Comparison of ENCODE assay signal across 14 cellular contexts in genomic region chr4:108370291-108370690, GRCh38.
A peak's percentile ranks its signal among the peaks of the same experiment; 100 is the strongest.
DNase-seq lines count a peak whose midpoint lies in the region; ATAC-seq and TF ChIP-seq lines count a peak whose summit lies in the region.
"Had no signal": no experiment of that assay in that cellular context is flagged by ENCODE, and none has a peak within 500 bp of the region (broad histone marks: within the 10 kb centered on the region; RNA-seq: fewer than 3 reads in every experiment).

No MANE protein-coding gene starts in this region.

- peaks cover 41% of the 10 kb centered on the region for H3K27me3 Mint-ChIP-seq in activated CD8-positive, alpha-beta T cell treated with anti-CD3 and anti-CD28 coated beads, Interleukin-2, amount 10 ng/mL, durations not matched to agents 7 days and 5 days (ENCODE audit: low read depth)
- peaks cover 2% of the 10 kb centered on the region for H3K27me3 Mint-ChIP-seq in brain

- POLR2A ChIA-PET in activated CD8-positive, alpha-beta T cell treated with anti-CD3 and anti-CD28 coated beads, Interleukin-2, amount 10 ng/mL, durations not matched to agents 7 days and 5 days (lab: Charles Lee), result no interaction called here

- H3K9me3 Mint-ChIP-seq in activated CD8-positive, alpha-beta T cell treated with anti-CD3 and anti-CD28 coated beads, Interleukin-2, amount 10 ng/mL, durations not matched to agents 7 days and 5 days (ENCODE audit: insufficient read depth), result no peaks in the 10 kb centered on the region
- no peaks in the 10 kb centered on the region for H3K9me3 Mint-ChIP-seq in brain

- 44% methylated on average over 13 of the region's 13 CpGs for WGBS in suprapubic skin
- 26 to 39% methylated on average over 13 of the region's 13 CpGs for WGBS in GM23248 (ENCODE audit: low coverage in 1 of 2, low lambda C conversion rate in 2 of 2, missing lambda C conversion rate in 2 of 2), 2 experiments

- TF ChIP-seq CTCF in brain (conservative IDR thresholded peaks at IDR 0.05) (no peak), suprapubic skin (IDR thresholded peaks at IDR 0.05) (no peak)

- H3K27ac Mint-ChIP-seq in activated CD8-positive, alpha-beta T cell treated with anti-CD3 and anti-CD28 coated beads, Interleukin-2, amount 10 ng/mL, durations not matched to agents 7 days and 5 days, result peak overlapping the region; percentile 41
- peak overlapping the region; percentile 2 to 91 (median 82) for H3K27ac Mint-ChIP-seq in brain

- no peak overlapping the region for H3K4me2 ChIP-seq in GM23248 (ENCODE audit: unreplicated experiment)

- H3F3A ChIP-seq in GM23248 (ENCODE audit: insufficient read depth), result no peaks in the 10 kb centered on the region

- H3K36me3 Mint-ChIP-seq in activated CD8-positive, alpha-beta T cell treated with anti-CD3 and anti-CD28 coated beads, Interleukin-2, amount 10 ng/mL, durations not matched to agents 7 days and 5 days (ENCODE audit: low read depth), result no peaks in the 10 kb centered on the region
- no peaks in the 10 kb centered on the region for H3K36me3 Mint-ChIP-seq in brain

- H3K36me3 ChIP-seq in suprapubic skin, result no peaks in the 10 kb centered on the region
- no peaks in the 10 kb centered on the region for H3K36me3 ChIP-seq in GM23248 (ENCODE audit: low read depth)
- H3K36me3 ChIP-seq: spleen, thyroid gland had no signal

- peak; percentile 28 for DNase-seq in NCI-H1105 (lab: John Stamatoyannopoulos, UW)
- peak; percentile 55 for DNase-seq in activated CD8-positive, alpha-beta T cell treated with anti-CD3 and anti-CD28 coated beads, Interleukin-2, amount 10 ng/mL, durations not matched to agents 7 days and 5 days
- DNase-seq in stimulated activated CD4-positive, alpha-beta T cell treated with anti-CD3 and anti-CD28 coated beads, Interleukin-4, amount 100 ng/mL, for 4 hours, result peak; percentile 13 to 63
- DNase-seq in suprapubic skin (ENCODE audit: low spot score in 2 of 2), result no peak
- DNase-seq in NCI-H2081 treated with DMSO at 0.1 percent for 48 hours (lab: John Stamatoyannopoulos, UW), result no peak
- no peak for DNase-seq in NCI-H2029 treated with DMSO at 0.1 percent for 48 hours (lab: John Stamatoyannopoulos, UW)
- DNase-seq in GM23248, result no peak
- DNase-seq: Caco-2, PC-3, spleen, thyroid gland had no signal

- ATAC-seq in activated CD8-positive, alpha-beta T cell treated with anti-CD3 and anti-CD28 coated beads, Interleukin-2, amount 10 ng/mL, durations not matched to agents 7 days and 5 days, result peak; percentile 72
- ATAC-seq: esophagus mucosa, PC-3 had no signal

- H3K9ac ChIP-seq in GM23248, result no peak overlapping the region

- H3K79me2 ChIP-seq in GM23248 (ENCODE audit: insufficient read depth), result no peaks in the 10 kb centered on the region

- H4K20me1 ChIP-seq in GM23248 (ENCODE audit: insufficient read depth), result no peaks in the 10 kb centered on the region

- no peak for TF ChIP-seq POLR2A in suprapubic skin (IDR thresholded peaks at IDR 0.05)

- no peak overlapping the region for H3K4me3 ChIP-seq in suprapubic skin
- no peak overlapping the region for H3K4me3 ChIP-seq in GM23248
- H3K4me3 ChIP-seq: spleen, thyroid gland had no signal

- H3K4me1 ChIP-seq in suprapubic skin (no peaks in the 10 kb centered on the region), GM23248 (ENCODE audit: insufficient read depth) (no peaks in the 10 kb centered on the region)
- H3K4me1 ChIP-seq: Caco-2, thyroid gland had no signal

- H3K27ac ChIP-seq in suprapubic skin, result no peak overlapping the region
- H3K27ac ChIP-seq in GM23248, result no peak overlapping the region
- H3K27ac ChIP-seq: HL-60, spleen, thyroid gland had no signal

- peak overlapping the region; percentile 72 for H3K4me3 Mint-ChIP-seq in activated CD8-positive, alpha-beta T cell treated with anti-CD3 and anti-CD28 coated beads, Interleukin-2, amount 10 ng/mL, durations not matched to agents 7 days and 5 days
- H3K4me3 Mint-ChIP-seq in brain, result peak overlapping the region; percentile 54 to 85 (median 66)

- no peaks in the 10 kb centered on the region for H3K9me2 ChIP-seq in GM23248 (ENCODE audit: insufficient read depth)

- no peaks in the 10 kb centered on the region for H3K9me3 ChIP-seq in suprapubic skin
- H3K9me3 ChIP-seq in GM23248 (ENCODE audit: low read depth), result no peaks in the 10 kb centered on the region
- H3K9me3 ChIP-seq: Caco-2, spleen, thyroid gland had no signal

- no peak for TF ChIP-seq EP300 in suprapubic skin (IDR thresholded peaks at IDR 0.05)

- in situ Hi-C loops in GM23248 (cut with MboI), result no loop called here

- H3K27me3 ChIP-seq in suprapubic skin (peaks cover 21% of the 10 kb centered on the region), GM23248 (replicated peaks; ENCODE audit: insufficient read depth) (peaks cover 87% of the 10 kb centered on the region)
- H3K27me3 ChIP-seq: thyroid gland had no signal

- CTCF ChIA-PET in activated CD8-positive, alpha-beta T cell treated with anti-CD3 and anti-CD28 coated beads, Interleukin-2, amount 10 ng/mL, durations not matched to agents 7 days and 5 days (lab: Charles Lee), result interaction anchor here (1.5 to 2.4 kb wide), 2 partner anchors 9 to 10 kb away, joined by 6 to 7 read pairs; no protein-coding TSS in a partner anchor

- peaks cover 48% of the 10 kb centered on the region for H3K4me1 Mint-ChIP-seq in activated CD8-positive, alpha-beta T cell treated with anti-CD3 and anti-CD28 coated beads, Interleukin-2, amount 10 ng/mL, durations not matched to agents 7 days and 5 days (ENCODE audit: low read depth)
- H3K4me1 Mint-ChIP-seq in brain, result peaks cover 61% of the 10 kb centered on the region

- H2AFZ ChIP-seq in GM23248, result no peak overlapping the region

Comparison
In these comparisons a context has a peak if more than half of its experiments do, and no peak if none do; other contexts are left out.
1. DNase-seq: peak in NCI-H1105 (single experiment), activated CD8-positive, alpha-beta T cell treated with anti-CD3 and anti-CD28 coated beads, Interleukin-2, amount 10 ng/mL, durations not matched to agents 7 days and 5 days (single experiment) and stimulated activated CD4-positive, alpha-beta T cell treated with anti-CD3 and anti-CD28 coated beads, Interleukin-4, amount 100 ng/mL, for 4 hours (2 of 2); none in suprapubic skin (0 of 2), NCI-H2081 treated with DMSO at 0.1 percent for 48 hours (single experiment), NCI-H2029 treated with DMSO at 0.1 percent for 48 hours (single experiment) and GM23248 (single experiment).